Comparison of ENCODE assay signal across 9 cellular contexts in genomic region chrX:91434351-91435168, GRCh38. TPM values are rescaled to one million over a fixed set of nuclear protein-coding genes. Genes with fewer than 3 reads are reported as not detected.
DNase-seq lines count a peak whose midpoint lies in the region; ATAC-seq and TF ChIP-seq lines count a peak whose summit lies in the region.
"Had no signal": no experiment of that assay in that cellular context is flagged by ENCODE, and none has a peak within 500 bp of the region (broad histone marks: within the 10 kb centered on the region; RNA-seq: fewer than 3 reads in every experiment).

TSS of gene PABPC5 (plus strand) at chrX:91434839. CDS start at chrX:91435578, 739 bp downstream.

- peaks cover 7% of the 10 kb centered on the region for H3K4me1 Mint-ChIP-seq in glutamatergic neuron (ENCODE audit: low read depth, unreplicated experiment)

- TF ChIP-seq CTCF in SK-N-SH (IDR thresholded peaks at IDR 0.05) (no peak), glutamatergic neuron (IDR thresholded peaks at IDR 0.05; ENCODE audit: partially characterized antibody, unreplicated experiment) (no peak)

- peak within 1 kb of the TSS; percentile 91 for H3K4me3 Mint-ChIP-seq in glutamatergic neuron (ENCODE audit: unreplicated experiment)

- H2AFZ ChIP-seq in SK-N-SH (ENCODE audit: low read depth): peak within 1 kb of the TSS; percentile 76

- H3K4me1 ChIP-seq in SK-N-SH (ENCODE audit: control insufficient read depth in 1 of 2, insufficient read depth in 2 of 2, low read depth in 1 of 2, low read length in 1 of 2): peaks cover 0 to 3% of the 10 kb centered on the region in 2 experiments; a peak in 1 of 4 replicates

- no peaks in the 10 kb centered on the region for H3K36me3 Mint-ChIP-seq in glutamatergic neuron (ENCODE audit: unreplicated experiment)

- DNase-seq in DMS53 treated with DMSO at 0.1 percent for 48 hours (lab: John Stamatoyannopoulos, UW; ENCODE audit: unreplicated experiment) (peak; percentile 87), SK-N-SH (peak; percentile 70), glutamatergic neuron (peak; percentile 84), non-pigmented ciliary epithelial cell (ENCODE audit: low read depth) (peak; percentile 17), MV-4-11 (lab: John Stamatoyannopoulos, UW) (no peak)
- DNase-seq in stimulated activated CD4-positive, alpha-beta T cell treated with anti-CD3 and anti-CD28 coated beads, Interleukin-1b, Interleukin-23, amount 100 ng/mL, for 48 hours: no peak

- peaks cover 4% of the 10 kb centered on the region; the same call in 1 of the 2 replicates for H3K9me2 ChIP-seq in SK-N-SH

- CTCF ChIA-PET in SK-N-SH (lab: Yijun Ruan, JAX): no interaction called here

- H3F3A ChIP-seq in SK-N-SH (replicated peaks; ENCODE audit: insufficient read depth): no peaks in the 10 kb centered on the region

- no peaks in the 10 kb centered on the region for H3K79me2 ChIP-seq in SK-N-SH (ENCODE audit: insufficient read depth)

- peak within 1 kb of the TSS; percentile 52 to 67 for H3K4me3 ChIP-seq in SK-N-SH (ENCODE audit: low read depth in 2 of 2, low read length in 1 of 2)

- no peaks in the 10 kb centered on the region for H3K36me3 ChIP-seq in SK-N-SH (replicated peaks in 1 of 2; ENCODE audit: control insufficient read depth in 1 of 2, insufficient read depth in 2 of 2, low read length in 1 of 2)

- peak within 1 kb of the TSS; percentile 76 for H3K4me2 ChIP-seq in SK-N-SH

- no peak for TF ChIP-seq RAD21 in SK-N-SH (IDR thresholded peaks at IDR 0.05; ENCODE audit: low read length)

- H3K27ac Mint-ChIP-seq in glutamatergic neuron (ENCODE audit: unreplicated experiment): peak within 1 kb of the TSS; percentile 97

- no peak for TF ChIP-seq EP300 in SK-N-SH (IDR thresholded peaks at IDR 0.05; ENCODE audit: borderline replicate concordance in 1 of 2, low read depth in 1 of 2, low read length in 1 of 2)

- H3K27me3 ChIP-seq in SK-N-SH (ENCODE audit: insufficient read depth): no peaks in the 10 kb centered on the region; the same call in 1 of the 2 replicates

- no peaks in the 10 kb centered on the region for H3K9me3 Mint-ChIP-seq in glutamatergic neuron (ENCODE audit: unreplicated experiment)

- no peaks in the 10 kb centered on the region for H3K9me3 ChIP-seq in SK-N-SH

- WGBS in SK-N-SH (ENCODE audit: low lambda C conversion rate): 5% methylated on average over 45 of the region's 48 CpGs

- POLR2A ChIA-PET in SK-N-SH (lab: Yijun Ruan, JAX): no interaction called here

- no peak for ATAC-seq in GM19023 (IDR thresholded peaks at IDR 0.05; ENCODE audit: unreplicated experiment)
- ATAC-seq in GM18868 (IDR thresholded peaks at IDR 0.05; ENCODE audit: unreplicated experiment): no peak
- ATAC-seq: HCT116 had no signal

- H4K20me1 ChIP-seq in SK-N-SH (ENCODE audit: insufficient read depth): no peaks in the 10 kb centered on the region

- peaks cover 3% of the 10 kb centered on the region for H3K27me3 Mint-ChIP-seq in glutamatergic neuron (ENCODE audit: unreplicated experiment)

- peak within 1 kb of the TSS; percentile 51 to 68 for H3K27ac ChIP-seq in SK-N-SH (ENCODE audit: low read depth in 2 of 2, low read length in 1 of 2)

- H3K9ac ChIP-seq in SK-N-SH: peak within 1 kb of the TSS; percentile 55

TF ChIP-seq in SK-N-SH, 30 proteins besides CTCF, POLR2A, EP300 and RAD21:
- TF ChIP-seq JUND (IDR thresholded peaks at IDR 0.05) (no peak), ELF1 (IDR thresholded peaks at IDR 0.05) (0 out of 2 replicates have a peak, but pooled peaks have one; percentile 30), CHD2 (IDR thresholded peaks at IDR 0.05; ENCODE audit: low read length, partially characterized antibody) (peak; percentile 32), TAF1 (IDR thresholded peaks at IDR 0.05; ENCODE audit: borderline replicate concordance, low read depth, low read length) (peak; percentile 68), NRF1 (IDR thresholded peaks at IDR 0.05; ENCODE audit: low read depth, low read length) (peak; percentile 36; the same call in 1 of the 2 replicates), FOXM1 (IDR thresholded peaks at IDR 0.05; ENCODE audit: low read depth) (no peak), FOXJ3 (CRISPR knock-in tag; IDR thresholded peaks at IDR 0.05) (no peak), POLR2AphosphoS5 (IDR thresholded peaks at IDR 0.05; ENCODE audit: low read depth, low read length) (peak; percentile 44; the same call in 1 of the 2 replicates), MAX (IDR thresholded peaks at IDR 0.05; ENCODE audit: low read depth) (peak; percentile 60; the same call in 1 of the 2 replicates), PBX3 (IDR thresholded peaks at IDR 0.05) (peak; percentile 43)

RNA-seq across cellular contexts. Expression of gene PABPC5, which starts in this region (rescaled TPM):
- polyA plus RNA-seq in SK-N-SH (2012; rRNA removed): 0.31 and 0.55 TPM in 2 replicates
- polyA plus RNA-seq in SK-N-SH (2012; cell fraction: cytosol; rRNA removed): 0.72 and 0.75 TPM in 2 replicates
- 0.29 and 0.49 TPM in 2 replicates for polyA plus RNA-seq in SK-N-SH (2012; cell fraction: nucleus; rRNA removed)
- total RNA-seq in glutamatergic neuron (ENCODE audit: unreplicated experiment): 9.5 TPM

Comparison
In these comparisons a context has a peak if more than half of its experiments do, and no peak if none do; other contexts are left out.
1. Peak in DNase-seq, H3K4me3 ChIP-seq, H3K27ac ChIP-seq, H3K9ac ChIP-seq and H3K4me2 ChIP-seq in SK-N-SH; RNA of the gene not detected or under 1 TPM.
2. DNase-seq: peak in DMS53 treated with DMSO at 0.1 percent for 48 hours (single experiment), glutamatergic neuron (single experiment) and non-pigmented ciliary epithelial cell (single experiment); none in MV-4-11 (single experiment) and stimulated activated CD4-positive, alpha-beta T cell treated with anti-CD3 and anti-CD28 coated beads, Interleukin-1b, Interleukin-23, amount 100 ng/mL, for 48 hours (single experiment).